Comparison of ENCODE assay signal across 8 cellular contexts in genomic region chr10:70267161-70267933, GRCh38. TPM values are rescaled to one million over a fixed set of nuclear protein-coding genes. Genes with fewer than 3 reads are reported as not detected.
DNase-seq lines count a peak whose midpoint lies in the region; ATAC-seq, FAIRE-seq and TF ChIP-seq lines count a peak whose summit lies in the region.

No MANE protein-coding gene starts in this region.

- TF ChIP-seq CTCF in BJ (IDR thresholded peaks at IDR 0.05; ENCODE audit: insufficient read depth, low read depth, low read length) (0 out of 2 replicates have a peak, but pooled peaks have one; percentile 11), HFFc6 (IDR thresholded peaks at IDR 0.05) (peak; percentile 69), adrenal gland (IDR thresholded peaks at IDR 0.05) (no peak), HepG2 (CRISPR knock-in tag; IDR thresholded peaks at IDR 0.05) (peak; percentile 66)

- no peak for TF ChIP-seq POLR2A in adrenal gland (IDR thresholded peaks at IDR 0.05)
- TF ChIP-seq POLR2A in HepG2 (IDR thresholded peaks at IDR 0.05; ENCODE audit: insufficient read depth in 1 of 2, low read depth in 2 of 2, low read length in 2 of 2) = no peak

- intact Hi-C loops in adrenal gland (cut with DNase I) = no loop called here
- intact Hi-C loops in HepG2 (cut with micrococcal nuclease; ENCODE audit: unreplicated experiment) = no loop called here

- H3K27ac ChIP-seq in adrenal gland (peak overlapping the region in 2 of 5 donors; percentile 16 to 54), HepG2 (ENCODE audit: extremely low read length, insufficient read depth, low read length) (no peak overlapping the region)

- POLR2A ChIA-PET in BJ (lab: Charles Lee) (no interaction called here), HepG2 (lab: Yijun Ruan, JAX) (no interaction called here)

- H3K27me3 Mint-ChIP-seq in HFFc6 (ENCODE audit: insufficient read depth) = peaks cover 15% of the 10 kb centered on the region

- no peak overlapping the region for H3K4me3 ChIP-seq in BJ (ENCODE audit: low read depth, low read length)
- no peak overlapping the region for H3K4me3 ChIP-seq in adrenal gland
- no peak overlapping the region for H3K4me3 ChIP-seq in HepG2 (replicated peaks in 1 of 3; ENCODE audit: insufficient read depth in 1 of 3, low read depth in 2 of 3, low read length in 3 of 3)

- H3K9me3 Mint-ChIP-seq in HFFc6 = no peaks in the 10 kb centered on the region

- no peaks in the 10 kb centered on the region for H3K4me1 ChIP-seq in adrenal gland (replicated peaks in 1 of 2)
- H3K4me1 ChIP-seq in HepG2 (ENCODE audit: insufficient read depth, low read length) = peaks cover 2% of the 10 kb centered on the region

- H4K20me1 ChIP-seq in HepG2 (ENCODE audit: insufficient read depth, low read length) = no peaks in the 10 kb centered on the region

- CTCF ChIA-PET in BJ (lab: Yijun Ruan, JAX) (interaction anchor here (0.7 to 1.5 kb wide), 5 partner anchors 9 to 119 kb away, joined by 3 to 6 read pairs (median 4); no protein-coding TSS in a partner anchor), HepG2 (lab: Yijun Ruan, JAX; ENCODE audit: low intra/inter-chr PET ratio, low total read pairs) (no interaction called here)

- DNase-seq in BJ (ENCODE audit: low read depth) (peak; percentile 97), HFFc6 (peak; percentile 96), adrenal gland (peak in 6 of 7 donors; percentile 38 to 79 (median 66)), HepG2 (ENCODE audit: low spot score) (no peak), NCI-H2227 treated with DMSO at 0.1 percent for 48 hours (lab: John Stamatoyannopoulos, UW) (no peak)
- no peak for DNase-seq in stimulated activated naive CD4-positive, alpha-beta T cell (lab: John Stamatoyannopoulos, UW)

- peak overlapping the region; percentile 40 for H3K4me3 Mint-ChIP-seq in HFFc6

- H3K4me2 ChIP-seq in HepG2 (ENCODE audit: low read depth, low read length) = no peak overlapping the region

- H3K9ac ChIP-seq in HepG2 (ENCODE audit: insufficient read depth, low read depth, low read length) = no peak overlapping the region

- in situ Hi-C loops in HepG2 (cut with HindIII; ENCODE audit: extremely low pct_ligation_motif_present, low pct_unique_long_range_greater_than_20kb) = no loop called here

- peaks cover 5% of the 10 kb centered on the region for H3K27me3 ChIP-seq in BJ (ENCODE audit: control insufficient read depth, insufficient read depth, low read length)
- H3K27me3 ChIP-seq in adrenal gland = no peaks in the 10 kb centered on the region
- H3K27me3 ChIP-seq in HepG2 (ENCODE audit: control insufficient read depth in 1 of 2, insufficient read depth in 2 of 2, low read length in 2 of 2) = peaks cover 2 to 3% of the 10 kb centered on the region in 2 experiments; a peak in 2 of 5 replicates

- H2AFZ ChIP-seq in HepG2 (ENCODE audit: low read length) = no peak overlapping the region

- H3K27ac Mint-ChIP-seq in HFFc6 = peak overlapping the region; percentile 82

- no TSS peak for BruUV-seq in HepG2 (replicated peaks; lab: Mats Ljungman, UMichigan)

- TF ChIP-seq EP300 in HepG2 (IDR thresholded peaks at IDR 0.05; ENCODE audit: low read depth in 2 of 2, low read length in 2 of 2) = no peak
- no peak for TF ChIP-seq EP300 in HepG2 (CRISPR knock-in tag; IDR thresholded peaks at IDR 0.05; ENCODE audit: borderline replicate concordance)

- WGBS in adrenal gland, 4 donors = 60 to 72% (median 68%) methylated on average over 7 to 9 of the region's 9 CpGs
- 46% methylated on average over 7 of the region's 9 CpGs for WGBS in HepG2 (ENCODE audit: low lambda C conversion rate)

- ATAC-seq in HepG2 = peak; percentile 45; the same call in 2 of the 3 replicates
- ATAC-seq in HG03442 (IDR thresholded peaks at IDR 0.05; ENCODE audit: unreplicated experiment) = no peak
- ATAC-seq in GM19455 (IDR thresholded peaks at IDR 0.05; ENCODE audit: unreplicated experiment) = no peak

- H3K4me1 Mint-ChIP-seq in HFFc6 (ENCODE audit: low read depth) = peaks cover 34% of the 10 kb centered on the region

- TF ChIP-seq RAD21 in HepG2 (CRISPR knock-in tag; IDR thresholded peaks at IDR 0.05) = no peak

- FAIRE-seq in HepG2 (lab: Jason Lieb, UNC) = no peak

- no peaks in the 10 kb centered on the region for H3K9me3 ChIP-seq in adrenal gland (replicated peaks in 1 of 3)
- H3K9me3 ChIP-seq in HepG2 (ENCODE audit: low read length) = no peaks in the 10 kb centered on the region

- H3K79me2 ChIP-seq in HepG2 (ENCODE audit: insufficient read depth, low read length) = no peaks in the 10 kb centered on the region

- peaks cover 5% of the 10 kb centered on the region; the same call in 1 of the 2 replicates for H3K36me3 Mint-ChIP-seq in HFFc6 (ENCODE audit: low read depth)

- H3K36me3 ChIP-seq in BJ (ENCODE audit: control insufficient read depth, insufficient read depth, low read length) = no peaks in the 10 kb centered on the region
- no peaks in the 10 kb centered on the region for H3K36me3 ChIP-seq in adrenal gland (replicated peaks in 1 of 2)
- no peaks in the 10 kb centered on the region for H3K36me3 ChIP-seq in HepG2 (replicated peaks in 1 of 2; ENCODE audit: control insufficient read depth in 1 of 2, insufficient read depth in 2 of 2, low read length in 2 of 2)

RNA-seq across cellular contexts. Expression of gene NPFFR1, which starts 16.5 kb away (rescaled TPM):
- polyA plus RNA-seq in BJ (2011; rRNA removed) (not detected in 2 replicates), adrenal gland (under 1 TPM in 2 of 3 donors, not detected in 1; 0.02 to 0.03 TPM), HepG2 (2011; rRNA removed) (not detected in 2 replicates)
- not detected in 2 replicates for polyA minus RNA-seq in BJ (2011; rRNA and poly(A)+ RNA removed)
- total RNA-seq in HFFc6 (2021; fragmentation: NEBNext Ultra II Directional; extraction: Animal tissue kit (Norgen Biotek cat#: 25700)) = not detected
- total RNA-seq in adrenal gland (under 1 TPM in 2 of 8 donors, not detected in 6; 0.11 to 0.24 TPM), HepG2 (2016; rRNA removed; fragmentation: Illumina TruSeq; extraction: Trizol) (under 0.01 TPM in 1 of 2 replicates, not detected in the other)
- total RNA-seq in HepG2 (2016; cell fraction: cytosol; rRNA removed; fragmentation: Illumina TruSeq; extraction: Trizol; ENCODE audit: low read depth) = under 0.01 TPM in 1 of 2 replicates, not detected in the other
- 0.02 TPM in 1 of 2 replicates, not detected in the other for total RNA-seq in HepG2 (2016; cell fraction: insoluble cytoplasmic fraction; rRNA removed; fragmentation: Illumina TruSeq; extraction: Trizol)
- total RNA-seq in HepG2 (2016; cell fraction: membrane; rRNA removed; fragmentation: Illumina TruSeq; extraction: Trizol) = not detected in 2 replicates
- not detected in 2 replicates for total RNA-seq in HepG2 (2016; cell fraction: nucleus; rRNA removed; fragmentation: Illumina TruSeq; extraction: Trizol)
- polyA plus RNA-seq in HepG2 (2011; cell fraction: cytosol; rRNA removed) = not detected in 2 replicates
- 0.02 TPM in 1 of 2 replicates, not detected in the other for polyA plus RNA-seq in HepG2 (2011; cell fraction: nucleus; rRNA removed)
- not detected in 2 replicates for polyA plus RNA-seq in HepG2 (2012)
- 0.01 and 0.02 TPM in 2 replicates for polyA plus RNA-seq in HepG2 (2016; cell fraction: cytosol; fragmentation: Illumina TruSeq; extraction: Trizol; ENCODE audit: low read depth)
- polyA plus RNA-seq in HepG2 (2016; cell fraction: insoluble cytoplasmic fraction; fragmentation: Illumina TruSeq; extraction: Trizol; ENCODE audit: low read depth) = not detected in 2 replicates
- polyA plus RNA-seq in HepG2 (2016; cell fraction: membrane; fragmentation: Illumina TruSeq; extraction: Trizol; ENCODE audit: low read depth) = not detected in 2 replicates
- polyA plus RNA-seq in HepG2 (2016; cell fraction: nucleus; fragmentation: Illumina TruSeq; extraction: Trizol; ENCODE audit: insufficient read depth, low read depth) = not detected in 2 replicates
- not detected in 2 replicates for polyA minus RNA-seq in HepG2 (2011; rRNA and poly(A)+ RNA removed; ENCODE audit: low replicate concordance)
- not detected in 2 replicates for polyA minus RNA-seq in HepG2 (2011; cell fraction: cytosol; rRNA and poly(A)+ RNA removed)
- under 0.01 TPM in 1 of 2 replicates, not detected in the other for polyA minus RNA-seq in HepG2 (2011; cell fraction: nucleus; rRNA and poly(A)+ RNA removed)

RNA-seq across cellular contexts. Expression of gene PPA1, which starts 34.1 kb away (rescaled TPM):
- polyA plus RNA-seq in BJ (2011; rRNA removed) (49.8 and 110 TPM in 2 replicates), adrenal gland (100 to 1,000 TPM in 1 of 3 donors, 10 to 100 TPM in 2; 96.9 to 600 (median 99.2) TPM), HepG2 (2011; rRNA removed) (104 and 136 TPM in 2 replicates)
- 24.5 and 25.1 TPM in 2 replicates for polyA minus RNA-seq in BJ (2011; rRNA and poly(A)+ RNA removed)
- total RNA-seq in HFFc6 (2021; fragmentation: NEBNext Ultra II Directional; extraction: Animal tissue kit (Norgen Biotek cat#: 25700)) = 100 to 1,000 TPM; 105 to 132 (median 121) TPM
- total RNA-seq in adrenal gland (100 to 1,000 TPM; 134 to 479 (median 169) TPM), HepG2 (2016; rRNA removed; fragmentation: Illumina TruSeq; extraction: Trizol) (250 and 371 TPM in 2 replicates)
- total RNA-seq in HepG2 (2016; cell fraction: cytosol; rRNA removed; fragmentation: Illumina TruSeq; extraction: Trizol; ENCODE audit: low read depth) = 82.0 and 100 TPM in 2 replicates
- 255 and 390 TPM in 2 replicates for total RNA-seq in HepG2 (2016; cell fraction: insoluble cytoplasmic fraction; rRNA removed; fragmentation: Illumina TruSeq; extraction: Trizol)
- total RNA-seq in HepG2 (2016; cell fraction: membrane; rRNA removed; fragmentation: Illumina TruSeq; extraction: Trizol) = 165 and 176 TPM in 2 replicates
- 97.3 and 103 TPM in 2 replicates for total RNA-seq in HepG2 (2016; cell fraction: nucleus; rRNA removed; fragmentation: Illumina TruSeq; extraction: Trizol)
- 79.2 and 103 TPM in 2 replicates for polyA plus RNA-seq in HepG2 (2011; cell fraction: cytosol; rRNA removed)
- 29.6 and 38.4 TPM in 2 replicates for polyA plus RNA-seq in HepG2 (2011; cell fraction: nucleus; rRNA removed)
- 160 and 173 TPM in 2 replicates for polyA plus RNA-seq in HepG2 (2012)
- polyA plus RNA-seq in HepG2 (2016; cell fraction: cytosol; fragmentation: Illumina TruSeq; extraction: Trizol; ENCODE audit: low read depth) = 83.3 and 87.7 TPM in 2 replicates
- polyA plus RNA-seq in HepG2 (2016; cell fraction: insoluble cytoplasmic fraction; fragmentation: Illumina TruSeq; extraction: Trizol; ENCODE audit: low read depth) = 345 and 373 TPM in 2 replicates
- polyA plus RNA-seq in HepG2 (2016; cell fraction: membrane; fragmentation: Illumina TruSeq; extraction: Trizol; ENCODE audit: low read depth) = 131 and 143 TPM in 2 replicates
- polyA plus RNA-seq in HepG2 (2016; cell fraction: nucleus; fragmentation: Illumina TruSeq; extraction: Trizol; ENCODE audit: insufficient read depth, low read depth) = 129 and 132 TPM in 2 replicates
- polyA minus RNA-seq in HepG2 (2011; rRNA and poly(A)+ RNA removed; ENCODE audit: low replicate concordance) = 27.3 and 92.0 TPM in 2 replicates
- polyA minus RNA-seq in HepG2 (2011; cell fraction: cytosol; rRNA and poly(A)+ RNA removed) = 75.4 and 86.8 TPM in 2 replicates
- 78.9 and 82.8 TPM in 2 replicates for polyA minus RNA-seq in HepG2 (2011; cell fraction: nucleus; rRNA and poly(A)+ RNA removed)

Comparison
In these comparisons a context has a peak if more than half of its experiments do, and no peak if none do; other contexts are left out.
1. DNase-seq: peak in BJ (single experiment), HFFc6 (single experiment) and adrenal gland (6 of 7); none in HepG2 (single experiment), NCI-H2227 treated with DMSO at 0.1 percent for 48 hours (single experiment) and stimulated activated naive CD4-positive, alpha-beta T cell (0 of 6).
2. CTCF ChIP-seq: peak in BJ (single experiment), HFFc6 (single experiment) and HepG2 (single experiment); none in adrenal gland (0 of 6).